In the genomic region with DNA sequence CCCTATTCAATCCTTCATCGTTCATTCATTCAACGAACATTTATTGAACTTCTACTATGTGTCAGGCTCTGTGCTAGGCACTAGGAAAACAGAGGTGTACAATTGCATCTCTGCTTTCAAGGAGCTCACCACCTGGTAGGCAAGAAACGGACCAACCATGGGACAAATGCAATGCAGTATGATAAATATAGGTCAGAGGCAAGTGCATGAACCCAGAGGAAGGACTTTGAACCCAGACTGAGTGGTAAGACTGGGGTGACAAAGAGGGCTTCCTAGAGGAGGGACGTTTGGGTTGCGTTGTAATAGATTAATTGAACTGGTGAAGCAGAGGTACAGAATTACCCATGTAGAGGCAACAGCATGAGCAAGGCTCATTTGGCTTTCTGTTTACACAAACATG, we compare ENCODE assay signal across 17 cellular contexts. TPM values are rescaled to one million over a fixed set of nuclear protein-coding genes. Genes with fewer than 3 reads are reported as not detected.
A peak's percentile ranks its signal among the peaks of the same experiment; 100 is the strongest.
DNase-seq lines count a peak whose midpoint lies in the region; ATAC-seq and TF ChIP-seq lines count a peak whose summit lies in the region.
"Had no signal": no experiment of that assay in that cellular context is flagged by ENCODE, and none has a peak within 500 bp of the region (broad histone marks: within the 10 kb centered on the region; RNA-seq: fewer than 3 reads in every experiment).

No MANE protein-coding gene starts in this region.

- no peaks in the 10 kb centered on the region for H3K36me3 ChIP-seq in Loucy (ENCODE audit: insufficient read depth, low read length)
- H3K36me3 ChIP-seq in Caco-2 (ENCODE audit: control insufficient read depth, insufficient read depth, low read length), result no peaks in the 10 kb centered on the region

- H3K4me1 ChIP-seq in Loucy (ENCODE audit: insufficient read depth, low read length, poor library complexity, severe bottlenecking) (peaks cover 55% of the 10 kb centered on the region), Caco-2 (no peaks in the 10 kb centered on the region)
- H3K4me1 ChIP-seq: psoas muscle had no signal

- POLR2A ChIA-PET in Caco-2 (lab: Charles Lee), result no interaction called here

- peaks cover 6% of the 10 kb centered on the region for H3F3A ChIP-seq in Loucy (ENCODE audit: low read depth)

- CTCF ChIA-PET in Caco-2 (lab: Charles Lee), result no interaction called here

- DNase-seq in activated T-cell treated with anti-CD3 and anti-CD28 coated beads, Interleukin-2, amount 50 U/mL, for 24 hours, result no peak
- no peak for DNase-seq in activated T-cell treated with anti-CD3 and anti-CD28 coated beads, Interleukin-2, amount 50 U/mL, for 1 hour
- peak in 1 of 2 donors; percentile 23 for DNase-seq in activated naive CD4-positive, alpha-beta T cell treated with anti-CD3 and anti-CD28 coated beads, Interleukin-2, amount 50 U/mL, for 72 hours (ENCODE audit: low spot score in 2 of 2)
- DNase-seq in natural killer cell treated with Interleukin-12 subunit alpha and Interleukin-12 subunit beta and Interleukin-15 and Interleukin-18, amount 100 ng/mL, for 72 hours (ENCODE audit: low spot score), result no peak
- DNase-seq in iPS-NIHi11 (ENCODE audit: low spot score), result no peak
- DNase-seq in Caco-2, result no peak
- DNase-seq: dermis blood vessel endothelial cell, glutamatergic neuron, mammary epithelial cell, NCI-H1092 treated with DMSO at 0.1 percent for 48 hours, NCI-H82, psoas muscle had no signal

- H3K79me2 ChIP-seq in Loucy (ENCODE audit: insufficient read depth, low read length), result no peaks in the 10 kb centered on the region

- H3K9ac ChIP-seq in Loucy (ENCODE audit: low read depth, low read length, poor library complexity, severe bottlenecking), result no peak overlapping the region

- H3K4me3 Mint-ChIP-seq in activated T-cell treated with anti-CD3 and anti-CD28 coated beads, Interleukin-2, amount 50 U/mL, for 24 hours, result peak overlapping the region; percentile 94
- H3K4me3 Mint-ChIP-seq in natural killer cell treated with Interleukin-12 subunit alpha and Interleukin-12 subunit beta and Interleukin-15 and Interleukin-18, amount 100 ng/mL, for 72 hours, result peak overlapping the region; percentile 80
- no peak overlapping the region for H3K4me3 Mint-ChIP-seq in Caco-2 (ENCODE audit: unreplicated experiment)
- H3K4me3 Mint-ChIP-seq: neural crest cell had no signal

- peaks cover 91% of the 10 kb centered on the region for H3K36me3 Mint-ChIP-seq in activated T-cell treated with anti-CD3 and anti-CD28 coated beads, Interleukin-2, amount 50 U/mL, for 24 hours (ENCODE audit: low read depth)
- H3K36me3 Mint-ChIP-seq in activated naive CD4-positive, alpha-beta T cell treated with anti-CD3 and anti-CD28 coated beads, Interleukin-2, amount 50 U/mL, for 72 hours, result peaks cover 57 to 88% of the 10 kb centered on the region in 2 donors
- H3K36me3 Mint-ChIP-seq in natural killer cell treated with Interleukin-12 subunit alpha and Interleukin-12 subunit beta and Interleukin-15 and Interleukin-18, amount 100 ng/mL, for 72 hours, result peaks cover 37% of the 10 kb centered on the region
- H3K36me3 Mint-ChIP-seq in Caco-2 (ENCODE audit: insufficient read depth, unreplicated experiment), result no peaks in the 10 kb centered on the region

- intact Hi-C loops in Caco-2 (cut with micrococcal nuclease; ENCODE audit: unreplicated experiment), result no loop called here

- no peaks in the 10 kb centered on the region for H3K27me3 Mint-ChIP-seq in activated T-cell treated with anti-CD3 and anti-CD28 coated beads, Interleukin-2, amount 50 U/mL, for 24 hours
- H3K27me3 Mint-ChIP-seq in natural killer cell treated with Interleukin-12 subunit alpha and Interleukin-12 subunit beta and Interleukin-15 and Interleukin-18, amount 100 ng/mL, for 72 hours, result no peaks in the 10 kb centered on the region
- no peaks in the 10 kb centered on the region for H3K27me3 Mint-ChIP-seq in Caco-2 (ENCODE audit: insufficient read depth, unreplicated experiment)

- BruUV-seq in Caco-2 (replicated peaks; lab: Mats Ljungman, UMichigan), result no TSS peak

- H3K4me3 ChIP-seq in Loucy (ENCODE audit: low read length, poor library complexity, severe bottlenecking) (peak overlapping the region; percentile 51), Caco-2 (ENCODE audit: low read depth, low read length) (no peak overlapping the region)
- H3K4me3 ChIP-seq: psoas muscle had no signal

- TF ChIP-seq CTCF in Loucy (conservative IDR thresholded peaks at IDR 0.05; ENCODE audit: low read length) (no peak), Caco-2 (IDR thresholded peaks at IDR 0.05; ENCODE audit: insufficient read depth in 1 of 2, low read depth in 1 of 2, low read length in 1 of 2, severe bottlenecking in 1 of 2, unreplicated experiment in 1 of 2) (no peak)

- peak overlapping the region; percentile 100 for H3K27ac Mint-ChIP-seq in activated T-cell treated with anti-CD3 and anti-CD28 coated beads, Interleukin-2, amount 50 U/mL, for 24 hours
- H3K27ac Mint-ChIP-seq in activated naive CD4-positive, alpha-beta T cell treated with anti-CD3 and anti-CD28 coated beads, Interleukin-2, amount 50 U/mL, for 72 hours, result peak overlapping the region; percentile 100
- peak overlapping the region; percentile 98 to 99 for H3K27ac Mint-ChIP-seq in natural killer cell treated with Interleukin-12 subunit alpha and Interleukin-12 subunit beta and Interleukin-15 and Interleukin-18, amount 100 ng/mL, for 72 hours
- H3K27ac Mint-ChIP-seq in Caco-2 (ENCODE audit: unreplicated experiment), result no peak overlapping the region

- ATAC-seq in activated naive CD4-positive, alpha-beta T cell treated with anti-CD3 and anti-CD28 coated beads, Interleukin-2, amount 50 U/mL, for 72 hours, result peak in 1 of 2 donors; percentile 4
- ATAC-seq in natural killer cell treated with Interleukin-12 subunit alpha and Interleukin-12 subunit beta and Interleukin-15 and Interleukin-18, amount 100 ng/mL, for 72 hours, result no peak
- ATAC-seq in GM18870 (IDR thresholded peaks at IDR 0.05; ENCODE audit: unreplicated experiment), result no peak
- ATAC-seq: esophagus mucosa, psoas muscle had no signal

- no peak overlapping the region for H2AFZ ChIP-seq in Loucy (ENCODE audit: low read length)

- peak overlapping the region; percentile 75 for H3K4me2 ChIP-seq in Loucy (ENCODE audit: low read depth, low read length, poor library complexity, severe bottlenecking)

- H3K27me3 ChIP-seq in Loucy (ENCODE audit: insufficient read depth, low read length, poor library complexity, severe bottlenecking) (no peaks in the 10 kb centered on the region), Caco-2 (replicated peaks; ENCODE audit: control insufficient read depth, insufficient read depth, low read length) (no peaks in the 10 kb centered on the region)

- no peaks in the 10 kb centered on the region for H4K20me1 ChIP-seq in Loucy (ENCODE audit: insufficient read depth, low read length, poor library complexity, severe bottlenecking)

- H3K9me3 ChIP-seq in Loucy (ENCODE audit: insufficient read depth, low read depth, low read length) (0 out of 2 replicates have a peak, but pooled peaks cover 5% of the 10 kb centered on the region), Caco-2 (no peaks in the 10 kb centered on the region)
- H3K9me3 ChIP-seq: psoas muscle had no signal

- H3K4me1 Mint-ChIP-seq in activated T-cell treated with anti-CD3 and anti-CD28 coated beads, Interleukin-2, amount 50 U/mL, for 24 hours (ENCODE audit: low read depth), result peaks cover 85% of the 10 kb centered on the region
- peaks cover 56 to 78% of the 10 kb centered on the region in 2 donors for H3K4me1 Mint-ChIP-seq in natural killer cell treated with Interleukin-12 subunit alpha and Interleukin-12 subunit beta and Interleukin-15 and Interleukin-18, amount 100 ng/mL, for 72 hours (ENCODE audit: low read depth in 2 of 2)
- no peaks in the 10 kb centered on the region for H3K4me1 Mint-ChIP-seq in Caco-2 (ENCODE audit: low read depth, unreplicated experiment)

- no peaks in the 10 kb centered on the region for H3K9me2 ChIP-seq in Loucy (replicated peaks; ENCODE audit: low read depth, low read length)

- H3K9me3 Mint-ChIP-seq in activated T-cell treated with anti-CD3 and anti-CD28 coated beads, Interleukin-2, amount 50 U/mL, for 24 hours, result peaks cover 6% of the 10 kb centered on the region
- no peaks in the 10 kb centered on the region for H3K9me3 Mint-ChIP-seq in activated naive CD4-positive, alpha-beta T cell treated with anti-CD3 and anti-CD28 coated beads, Interleukin-2, amount 50 U/mL, for 72 hours
- peaks cover 3% of the 10 kb centered on the region for H3K9me3 Mint-ChIP-seq in natural killer cell treated with Interleukin-12 subunit alpha and Interleukin-12 subunit beta and Interleukin-15 and Interleukin-18, amount 100 ng/mL, for 72 hours
- peaks cover 3% of the 10 kb centered on the region for H3K9me3 Mint-ChIP-seq in Caco-2 (ENCODE audit: unreplicated experiment)

RNA-seq across cellular contexts. Expression of gene CD2, which starts 16.4 kb away (rescaled TPM):
- total RNA-seq in activated naive CD4-positive, alpha-beta T cell treated with anti-CD3 and anti-CD28 coated beads, Interleukin-2, amount 50 U/mL, for 72 hours, result 100 to 1,000 TPM; 291 to 437 TPM
- total RNA-seq in natural killer cell treated with Interleukin-12 subunit alpha and Interleukin-12 subunit beta and Interleukin-15 and Interleukin-18, amount 100 ng/mL, for 72 hours, result 100 to 1,000 TPM in 1 of 2 donors, 10 to 100 TPM in 1; 71.4 to 140 TPM
- not detected in 2 replicates for total RNA-seq in Caco-2 (2022)
- total RNA-seq: dermis blood vessel endothelial cell, G401, mammary epithelial cell, neural crest cell had no signal

Comparison
In these comparisons a context has a peak if more than half of its experiments do, and no peak if none do; other contexts are left out.
1. RNA of gene CD2, which starts 16.4 kb away (total RNA-seq): 291 to 437 TPM in activated naive CD4-positive, alpha-beta T cell treated with anti-CD3 and anti-CD28 coated beads, Interleukin-2, amount 50 U/mL, for 72 hours and 71.4 to 140 TPM in natural killer cell treated with Interleukin-12 subunit alpha and Interleukin-12 subunit beta and Interleukin-15 and Interleukin-18, amount 100 ng/mL, for 72 hours; not detected in Caco-2; every median in the first group is over 10 times any median in the second.